In the genomic region with DNA sequence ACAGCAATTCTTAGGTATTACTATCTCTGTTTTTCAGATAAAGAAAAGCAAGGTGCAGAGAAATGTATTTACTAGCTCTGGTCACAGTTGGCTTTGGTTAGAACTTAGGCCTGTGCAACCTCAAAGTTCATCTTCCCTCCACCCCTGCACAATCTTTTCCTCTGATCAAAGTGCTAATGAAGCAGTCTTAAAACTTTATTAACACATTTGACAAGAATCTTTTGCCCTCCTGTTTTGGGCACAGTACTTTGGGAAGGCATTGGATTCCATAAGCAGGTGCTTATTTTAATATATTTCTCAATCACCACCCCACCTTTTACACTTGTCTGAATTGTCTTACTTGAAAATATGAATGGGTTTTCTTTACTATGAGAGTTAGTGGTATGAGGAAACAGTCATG, we compare ENCODE assay signal across 15 cellular contexts. TPM values are rescaled to one million over a fixed set of nuclear protein-coding genes. Genes with fewer than 3 reads are reported as not detected.
DNase-seq lines count a peak whose midpoint lies in the region; ATAC-seq and TF ChIP-seq lines count a peak whose summit lies in the region.
"Had no signal": no experiment of that assay in that cellular context is flagged by ENCODE, and none has a peak within 500 bp of the region (broad histone marks: within the 10 kb centered on the region; RNA-seq: fewer than 3 reads in every experiment).

No MANE protein-coding gene starts in this region.

- H3K9ac ChIP-seq in BLaER1 (no peak overlapping the region), DND-41 (ENCODE audit: low read depth, low read length) (no peak overlapping the region; the same call in 1 of the 2 replicates)

- H3K9me3 ChIP-seq in BLaER1: no peaks in the 10 kb centered on the region
- no peaks in the 10 kb centered on the region for H3K9me3 ChIP-seq in DND-41 (ENCODE audit: insufficient read depth, low read length, severe bottlenecking)
- H3K9me3 ChIP-seq in esophagus squamous epithelium: no peaks in the 10 kb centered on the region
- H3K9me3 ChIP-seq: left ventricle myocardium inferior, MG63, thoracic aorta had no signal

- H3K27me3 ChIP-seq in BLaER1 (no peaks in the 10 kb centered on the region), DND-41 (ENCODE audit: insufficient read depth, low read length, poor library complexity) (no peaks in the 10 kb centered on the region), esophagus squamous epithelium (no peaks in the 10 kb centered on the region)
- H3K27me3 ChIP-seq: MG63 had no signal

- H3K4me3 ChIP-seq in BLaER1 (no peak overlapping the region), DND-41 (ENCODE audit: low read depth in 1 of 2, low read length in 2 of 2) (peak overlapping the region in 1 of 2 experiments; percentile 20; a peak in 1 of 4 replicates), esophagus squamous epithelium (peak overlapping the region in 3 of 4 donors; percentile 1 to 62 (median 1))
- H3K4me3 ChIP-seq: left ventricle myocardium inferior, MG63, thoracic aorta had no signal

- intact Hi-C loops in activated B cell treated with CpG ODN at 0.5 μM for 24 hours (cut with micrococcal nuclease): no loop called here
- intact Hi-C loops in esophagus squamous epithelium (cut with DNase I): no loop called here

- H3K36me3 Mint-ChIP-seq in activated B cell treated with CpG ODN at 0.5 μM for 24 hours (ENCODE audit: low read depth): peaks cover 21% of the 10 kb centered on the region

- no peak for TF ChIP-seq POLR2A in esophagus squamous epithelium (IDR thresholded peaks at IDR 0.05)

- no peaks in the 10 kb centered on the region for H3K9me3 Mint-ChIP-seq in activated B cell treated with CpG ODN at 0.5 μM for 24 hours

- H3K4me1 ChIP-seq in BLaER1: peaks cover 43% of the 10 kb centered on the region
- peaks cover 51% of the 10 kb centered on the region for H3K4me1 ChIP-seq in DND-41 (ENCODE audit: insufficient read depth, low read length)
- H3K4me1 ChIP-seq in esophagus squamous epithelium: peaks cover 5 to 54% (median 27%) of the 10 kb centered on the region in 3 donors

- CTCF ChIA-PET in activated B cell treated with CpG ODN at 0.5 μM for 24 hours (lab: Charles Lee): no interaction called here

- peaks cover 57% of the 10 kb centered on the region for H3K4me1 Mint-ChIP-seq in activated B cell treated with CpG ODN at 0.5 μM for 24 hours

- ATAC-seq in DND-41 (ENCODE audit: insufficient read depth, low read depth): no peak
- ATAC-seq in activated B cell treated with CpG ODN at 0.5 μM for 24 hours (ENCODE audit: low read depth): no peak

- TF ChIP-seq CTCF in DND-41 (IDR thresholded peaks at IDR 0.05; ENCODE audit: borderline replicate concordance, extremely low read depth, low read length, poor library complexity, severe bottlenecking): no peak
- TF ChIP-seq CTCF in activated B cell treated with CpG ODN at 0.5 μM for 24 hours (IDR thresholded peaks at IDR 0.05): no peak
- no peak for TF ChIP-seq CTCF in esophagus squamous epithelium (IDR thresholded peaks at IDR 0.05)

- H3K36me3 ChIP-seq in BLaER1 (peaks cover 13% of the 10 kb centered on the region; the same call in 1 of the 2 replicates), DND-41 (ENCODE audit: insufficient read depth, low read length) (no peaks in the 10 kb centered on the region; the same call in none of the 2 replicates), esophagus squamous epithelium (peaks cover 0 to 10% (median 0%) of the 10 kb centered on the region in 3 donors)
- H3K36me3 ChIP-seq: left ventricle myocardium inferior, MG63, thoracic aorta had no signal

- H3K4me2 ChIP-seq in BLaER1 (peak overlapping the region; percentile 86), DND-41 (ENCODE audit: insufficient read depth, low read length) (peak overlapping the region; percentile 88)

- DNase-seq in DND-41 (no peak), activated B cell treated with CpG ODN at 0.5 μM for 24 hours (no peak), esophagus squamous epithelium (lab: John Stamatoyannopoulos, UW) (no peak), ecto neural progenitor cell (ENCODE audit: low spot score) (no peak), ureter (ENCODE audit: low spot score) (no peak), NCI-H526 (lab: John Stamatoyannopoulos, UW) (no peak), amygdala (lab: John Stamatoyannopoulos, UW) (no peak)
- DNase-seq: EL; hippocampal formation; left ventricle myocardium inferior; MG63; NCI-H82; stimulated activated CD4-positive, alpha-beta T cell treated with anti-CD3 and anti-CD28 coated beads, Interleukin-15, amount 100 ng/mL, for 24 hours had no signal

- H3K27ac ChIP-seq in BLaER1: no peak overlapping the region
- H3K27ac ChIP-seq in DND-41 (ENCODE audit: low read length): no peak overlapping the region
- H3K27ac ChIP-seq in esophagus squamous epithelium: peak overlapping the region in 1 of 4 donors; percentile 95
- H3K27ac ChIP-seq: left ventricle myocardium inferior, thoracic aorta had no signal

- no peak overlapping the region for H2AFZ ChIP-seq in DND-41 (ENCODE audit: low read depth, low read length)

- POLR2A ChIA-PET in activated B cell treated with CpG ODN at 0.5 μM for 24 hours (lab: Charles Lee): interaction anchor here (3.0 kb wide), 1 partner anchor 44 kb away, joined by 15 read pairs; the partner anchor contains the start of gene TWF1

- H3K4me3 Mint-ChIP-seq in activated B cell treated with CpG ODN at 0.5 μM for 24 hours: peak overlapping the region; percentile 12

- H3K79me2 ChIP-seq in DND-41 (ENCODE audit: insufficient read depth, low read length): peaks cover 64% of the 10 kb centered on the region

- peaks cover 10% of the 10 kb centered on the region; the same call in 1 of the 2 replicates for H4K20me1 ChIP-seq in BLaER1
- H4K20me1 ChIP-seq in DND-41 (ENCODE audit: insufficient read depth, low read length): no peaks in the 10 kb centered on the region

- no peak overlapping the region for H3K27ac Mint-ChIP-seq in activated B cell treated with CpG ODN at 0.5 μM for 24 hours

- H3K27me3 Mint-ChIP-seq in activated B cell treated with CpG ODN at 0.5 μM for 24 hours: no peaks in the 10 kb centered on the region

RNA-seq across cellular contexts. Expression of gene IRAK4, which starts 2.8 kb away (rescaled TPM):
- total RNA-seq in activated B cell treated with CpG ODN at 0.5 μM for 24 hours (38.4 and 40.8 TPM in 2 replicates), esophagus squamous epithelium (10 to 100 TPM; 19.8 to 26.3 (median 22.5) TPM), ureter (24.6 TPM)

RNA-seq across cellular contexts. Expression of gene PUS7L, which starts 2.9 kb away (rescaled TPM):
- total RNA-seq in activated B cell treated with CpG ODN at 0.5 μM for 24 hours (16.1 and 19.9 TPM in 2 replicates), esophagus squamous epithelium (10 to 100 TPM in 3 of 4 donors, 1 to 10 TPM in 1; 5.3 to 22.2 (median 14.6) TPM), ureter (26.0 TPM)

RNA-seq across cellular contexts. Expression of gene TWF1, which starts 44.6 kb away (rescaled TPM):
- total RNA-seq in activated B cell treated with CpG ODN at 0.5 μM for 24 hours (26.8 and 28.2 TPM in 2 replicates), esophagus squamous epithelium (100 to 1,000 TPM; 112 to 230 (median 194) TPM), ureter (144 TPM)
